ENCODE assay signal across 1 cellular context in the genomic region with DNA sequence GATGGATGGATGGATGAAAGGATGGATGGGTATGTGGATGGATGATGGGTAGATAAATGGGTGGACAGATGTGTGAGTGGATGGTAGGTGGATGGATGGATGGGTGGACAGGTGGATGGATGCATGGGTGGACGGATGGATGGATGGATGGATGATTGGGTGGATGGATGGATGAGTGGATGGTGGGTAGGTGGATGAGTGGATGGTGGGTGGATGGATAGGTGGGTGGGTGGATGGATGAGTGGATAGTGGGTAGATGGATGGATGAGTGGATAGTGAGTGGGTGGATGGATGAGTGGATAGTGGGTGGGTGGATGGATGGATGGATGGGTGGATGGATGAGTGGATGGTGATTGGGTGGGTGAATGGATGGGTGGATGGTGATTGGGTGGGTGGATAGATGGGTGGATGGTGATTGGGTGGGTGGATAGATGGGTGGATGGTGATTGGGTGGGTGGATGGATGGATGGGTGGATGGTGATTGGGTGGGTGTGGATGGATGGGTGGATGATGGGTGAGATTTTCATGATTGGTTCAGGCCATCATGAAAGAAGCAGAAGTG.
TF ChIP-seq lines count a peak whose summit lies in the region.

No MANE protein-coding gene starts in this region.

TF ChIP-seq in K562, 482 proteins besides CTCF, POLR2A, EP300 and RAD21 (continued from another document and continues in another):
- TF ChIP-seq, protein P1, sequence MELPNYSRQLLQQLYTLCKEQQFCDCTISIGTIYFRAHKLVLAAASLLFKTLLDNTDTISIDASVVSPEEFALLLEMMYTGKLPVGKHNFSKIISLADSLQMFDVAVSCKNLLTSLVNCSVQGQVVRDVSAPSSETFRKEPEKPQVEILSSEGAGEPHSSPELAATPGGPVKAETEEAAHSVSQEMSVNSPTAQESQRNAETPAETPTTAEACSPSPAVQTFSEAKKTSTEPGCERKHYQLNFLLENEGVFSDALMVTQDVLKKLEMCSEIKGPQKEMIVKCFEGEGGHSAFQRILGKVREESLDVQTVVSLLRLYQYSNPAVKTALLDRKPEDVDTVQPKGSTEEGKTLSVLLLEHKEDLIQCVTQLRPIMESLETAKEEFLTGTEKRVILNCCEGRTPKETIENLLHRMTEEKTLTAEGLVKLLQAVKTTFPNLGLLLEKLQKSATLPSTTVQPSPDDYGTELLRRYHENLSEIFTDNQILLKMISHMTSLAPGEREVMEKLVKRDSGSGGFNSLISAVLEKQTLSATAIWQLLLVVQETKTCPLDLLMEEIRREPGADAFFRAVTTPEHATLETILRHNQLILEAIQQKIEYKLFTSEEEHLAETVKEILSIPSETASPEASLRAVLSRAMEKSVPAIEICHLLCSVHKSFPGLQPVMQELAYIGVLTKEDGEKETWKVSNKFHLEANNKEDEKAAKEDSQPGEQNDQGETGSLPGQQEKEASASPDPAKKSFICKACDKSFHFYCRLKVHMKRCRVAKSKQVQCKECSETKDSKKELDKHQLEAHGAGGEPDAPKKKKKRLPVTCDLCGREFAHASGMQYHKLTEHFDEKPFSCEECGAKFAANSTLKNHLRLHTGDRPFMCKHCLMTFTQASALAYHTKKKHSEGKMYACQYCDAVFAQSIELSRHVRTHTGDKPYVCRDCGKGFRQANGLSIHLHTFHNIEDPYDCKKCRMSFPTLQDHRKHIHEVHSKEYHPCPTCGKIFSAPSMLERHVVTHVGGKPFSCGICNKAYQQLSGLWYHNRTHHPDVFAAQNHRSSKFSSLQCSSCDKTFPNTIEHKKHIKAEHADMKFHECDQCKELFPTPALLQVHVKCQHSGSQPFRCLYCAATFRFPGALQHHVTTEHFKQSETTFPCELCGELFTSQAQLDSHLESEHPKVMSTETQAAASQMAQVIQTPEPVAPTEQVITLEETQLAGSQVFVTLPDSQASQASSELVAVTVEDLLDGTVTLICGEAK (IDR thresholded peaks at IDR 0.05) = no peak
- TF ChIP-seq, protein P1 (CRISPR knock-in tag; IDR thresholded peaks at IDR 0.05) = no peak
- TF ChIP-seq ZNF551 (CRISPR knock-in tag; IDR thresholded peaks at IDR 0.05) (no peak), ASH1L (IDR thresholded peaks at IDR 0.05; ENCODE audit: borderline replicate concordance, low read depth, partially characterized antibody) (peak; percentile 57), FOXM1 (IDR thresholded peaks at IDR 0.05; ENCODE audit: low read depth) (no peak), FOXM1 (CRISPR knock-in tag; IDR thresholded peaks at IDR 0.05; ENCODE audit: low read depth) (no peak), CTBP1 (IDR thresholded peaks at IDR 0.05; ENCODE audit: borderline replicate concordance) (peak; percentile 39; the same call in 1 of the 2 replicates), BCOR (IDR thresholded peaks at IDR 0.05) (no peak), SUPT5H (IDR thresholded peaks at IDR 0.05) (peak; percentile 58), FOXK1 (CRISPR knock-in tag; IDR thresholded peaks at IDR 0.05; ENCODE audit: borderline replicate concordance) (no peak), POLR3G (IDR thresholded peaks at IDR 0.05; ENCODE audit: extremely low read depth, insufficient read length, insufficient replicate concordance) (no peak), NCOR1 (IDR thresholded peaks at IDR 0.05) (no peak), EHMT2 (IDR thresholded peaks at IDR 0.05) (peak; percentile 87), ATF7 (IDR thresholded peaks at IDR 0.05) (no peak), ZNF785 (CRISPR knock-in tag; IDR thresholded peaks at IDR 0.05) (no peak), NFYB (IDR thresholded peaks at IDR 0.05; ENCODE audit: extremely low read depth, insufficient read length) (peak; percentile 6), MCM3 (IDR thresholded peaks at IDR 0.05) (peak; percentile 62; the same call in 1 of the 2 replicates), KDM1A (IDR thresholded peaks at IDR 0.05) (peak; percentile 36 to 66; a peak in 3 of 4 replicates), ZNF24 (IDR thresholded peaks at IDR 0.05) (no peak), KDM2B (CRISPR knock-in tag; IDR thresholded peaks at IDR 0.05) (no peak), OTX1 (CRISPR knock-in tag; IDR thresholded peaks at IDR 0.05) (peak; percentile 58; the same call in 1 of the 2 replicates), ZBTB17 (CRISPR knock-in tag; IDR thresholded peaks at IDR 0.05) (no peak), DNMT1 (IDR thresholded peaks at IDR 0.05) (no peak), ZNF77 (CRISPR knock-in tag; IDR thresholded peaks at IDR 0.05) (no peak), CBX3 (IDR thresholded peaks at IDR 0.05; ENCODE audit: borderline replicate concordance in 1 of 2, low read length in 2 of 2) (no peak), EGR1 (conservative IDR thresholded peaks at IDR 0.05) (peak; percentile 84), KDM5B (IDR thresholded peaks at IDR 0.05; ENCODE audit: insufficient replicate concordance, low read depth, low read length) (no peak), TEAD1 (CRISPR knock-in tag; IDR thresholded peaks at IDR 0.05) (no peak)
- TF ChIP-seq, protein P2, sequence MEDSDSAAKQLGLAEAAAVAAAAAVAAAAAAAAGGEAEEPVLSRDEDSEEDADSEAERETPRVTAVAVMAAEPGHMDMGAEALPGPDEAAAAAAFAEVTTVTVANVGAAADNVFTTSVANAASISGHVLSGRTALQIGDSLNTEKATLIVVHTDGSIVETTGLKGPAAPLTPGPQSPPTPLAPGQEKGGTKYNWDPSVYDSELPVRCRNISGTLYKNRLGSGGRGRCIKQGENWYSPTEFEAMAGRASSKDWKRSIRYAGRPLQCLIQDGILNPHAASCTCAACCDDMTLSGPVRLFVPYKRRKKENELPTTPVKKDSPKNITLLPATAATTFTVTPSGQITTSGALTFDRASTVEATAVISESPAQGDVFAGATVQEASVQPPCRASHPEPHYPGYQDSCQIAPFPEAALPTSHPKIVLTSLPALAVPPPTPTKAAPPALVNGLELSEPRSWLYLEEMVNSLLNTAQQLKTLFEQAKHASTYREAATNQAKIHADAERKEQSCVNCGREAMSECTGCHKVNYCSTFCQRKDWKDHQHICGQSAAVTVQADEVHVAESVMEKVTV (CRISPR knock-in tag; IDR thresholded peaks at IDR 0.05) = no peak
- TF ChIP-seq, protein P3, sequence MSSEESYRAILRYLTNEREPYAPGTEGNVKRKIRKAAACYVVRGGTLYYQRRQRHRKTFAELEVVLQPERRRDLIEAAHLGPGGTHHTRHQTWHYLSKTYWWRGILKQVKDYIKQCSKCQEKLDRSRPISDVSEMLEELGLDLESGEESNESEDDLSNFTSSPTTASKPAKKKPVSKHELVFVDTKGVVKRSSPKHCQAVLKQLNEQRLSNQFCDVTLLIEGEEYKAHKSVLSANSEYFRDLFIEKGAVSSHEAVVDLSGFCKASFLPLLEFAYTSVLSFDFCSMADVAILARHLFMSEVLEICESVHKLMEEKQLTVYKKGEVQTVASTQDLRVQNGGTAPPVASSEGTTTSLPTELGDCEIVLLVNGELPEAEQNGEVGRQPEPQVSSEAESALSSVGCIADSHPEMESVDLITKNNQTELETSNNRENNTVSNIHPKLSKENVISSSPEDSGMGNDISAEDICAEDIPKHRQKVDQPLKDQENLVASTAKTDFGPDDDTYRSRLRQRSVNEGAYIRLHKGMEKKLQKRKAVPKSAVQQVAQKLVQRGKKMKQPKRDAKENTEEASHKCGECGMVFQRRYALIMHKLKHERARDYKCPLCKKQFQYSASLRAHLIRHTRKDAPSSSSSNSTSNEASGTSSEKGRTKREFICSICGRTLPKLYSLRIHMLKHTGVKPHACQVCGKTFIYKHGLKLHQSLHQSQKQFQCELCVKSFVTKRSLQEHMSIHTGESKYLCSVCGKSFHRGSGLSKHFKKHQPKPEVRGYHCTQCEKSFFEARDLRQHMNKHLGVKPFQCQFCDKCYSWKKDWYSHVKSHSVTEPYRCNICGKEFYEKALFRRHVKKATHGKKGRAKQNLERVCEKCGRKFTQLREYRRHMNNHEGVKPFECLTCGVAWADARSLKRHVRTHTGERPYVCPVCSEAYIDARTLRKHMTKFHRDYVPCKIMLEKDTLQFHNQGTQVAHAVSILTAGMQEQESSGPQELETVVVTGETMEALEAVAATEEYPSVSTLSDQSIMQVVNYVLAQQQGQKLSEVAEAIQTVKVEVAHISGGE (CRISPR knock-in tag; IDR thresholded peaks at IDR 0.05) = no peak
- TF ChIP-seq, protein P4, sequence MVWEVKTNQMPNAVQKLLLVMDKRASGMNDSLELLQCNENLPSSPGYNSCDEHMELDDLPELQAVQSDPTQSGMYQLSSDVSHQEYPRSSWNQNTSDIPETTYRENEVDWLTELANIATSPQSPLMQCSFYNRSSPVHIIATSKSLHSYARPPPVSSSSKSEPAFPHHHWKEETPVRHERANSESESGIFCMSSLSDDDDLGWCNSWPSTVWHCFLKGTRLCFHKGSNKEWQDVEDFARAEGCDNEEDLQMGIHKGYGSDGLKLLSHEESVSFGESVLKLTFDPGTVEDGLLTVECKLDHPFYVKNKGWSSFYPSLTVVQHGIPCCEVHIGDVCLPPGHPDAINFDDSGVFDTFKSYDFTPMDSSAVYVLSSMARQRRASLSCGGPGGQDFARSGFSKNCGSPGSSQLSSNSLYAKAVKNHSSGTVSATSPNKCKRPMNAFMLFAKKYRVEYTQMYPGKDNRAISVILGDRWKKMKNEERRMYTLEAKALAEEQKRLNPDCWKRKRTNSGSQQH (CRISPR knock-in tag; IDR thresholded peaks at IDR 0.05) = 0 out of 2 replicates have a peak, but pooled peaks have one; percentile 23
- TF ChIP-seq, protein P5, sequence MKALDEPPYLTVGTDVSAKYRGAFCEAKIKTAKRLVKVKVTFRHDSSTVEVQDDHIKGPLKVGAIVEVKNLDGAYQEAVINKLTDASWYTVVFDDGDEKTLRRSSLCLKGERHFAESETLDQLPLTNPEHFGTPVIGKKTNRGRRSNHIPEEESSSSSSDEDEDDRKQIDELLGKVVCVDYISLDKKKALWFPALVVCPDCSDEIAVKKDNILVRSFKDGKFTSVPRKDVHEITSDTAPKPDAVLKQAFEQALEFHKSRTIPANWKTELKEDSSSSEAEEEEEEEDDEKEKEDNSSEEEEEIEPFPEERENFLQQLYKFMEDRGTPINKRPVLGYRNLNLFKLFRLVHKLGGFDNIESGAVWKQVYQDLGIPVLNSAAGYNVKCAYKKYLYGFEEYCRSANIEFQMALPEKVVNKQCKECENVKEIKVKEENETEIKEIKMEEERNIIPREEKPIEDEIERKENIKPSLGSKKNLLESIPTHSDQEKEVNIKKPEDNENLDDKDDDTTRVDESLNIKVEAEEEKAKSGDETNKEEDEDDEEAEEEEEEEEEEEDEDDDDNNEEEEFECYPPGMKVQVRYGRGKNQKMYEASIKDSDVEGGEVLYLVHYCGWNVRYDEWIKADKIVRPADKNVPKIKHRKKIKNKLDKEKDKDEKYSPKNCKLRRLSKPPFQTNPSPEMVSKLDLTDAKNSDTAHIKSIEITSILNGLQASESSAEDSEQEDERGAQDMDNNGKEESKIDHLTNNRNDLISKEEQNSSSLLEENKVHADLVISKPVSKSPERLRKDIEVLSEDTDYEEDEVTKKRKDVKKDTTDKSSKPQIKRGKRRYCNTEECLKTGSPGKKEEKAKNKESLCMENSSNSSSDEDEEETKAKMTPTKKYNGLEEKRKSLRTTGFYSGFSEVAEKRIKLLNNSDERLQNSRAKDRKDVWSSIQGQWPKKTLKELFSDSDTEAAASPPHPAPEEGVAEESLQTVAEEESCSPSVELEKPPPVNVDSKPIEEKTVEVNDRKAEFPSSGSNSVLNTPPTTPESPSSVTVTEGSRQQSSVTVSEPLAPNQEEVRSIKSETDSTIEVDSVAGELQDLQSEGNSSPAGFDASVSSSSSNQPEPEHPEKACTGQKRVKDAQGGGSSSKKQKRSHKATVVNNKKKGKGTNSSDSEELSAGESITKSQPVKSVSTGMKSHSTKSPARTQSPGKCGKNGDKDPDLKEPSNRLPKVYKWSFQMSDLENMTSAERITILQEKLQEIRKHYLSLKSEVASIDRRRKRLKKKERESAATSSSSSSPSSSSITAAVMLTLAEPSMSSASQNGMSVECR (CRISPR knock-in tag; IDR thresholded peaks at IDR 0.05) = no peak
- TF ChIP-seq, protein P6, sequence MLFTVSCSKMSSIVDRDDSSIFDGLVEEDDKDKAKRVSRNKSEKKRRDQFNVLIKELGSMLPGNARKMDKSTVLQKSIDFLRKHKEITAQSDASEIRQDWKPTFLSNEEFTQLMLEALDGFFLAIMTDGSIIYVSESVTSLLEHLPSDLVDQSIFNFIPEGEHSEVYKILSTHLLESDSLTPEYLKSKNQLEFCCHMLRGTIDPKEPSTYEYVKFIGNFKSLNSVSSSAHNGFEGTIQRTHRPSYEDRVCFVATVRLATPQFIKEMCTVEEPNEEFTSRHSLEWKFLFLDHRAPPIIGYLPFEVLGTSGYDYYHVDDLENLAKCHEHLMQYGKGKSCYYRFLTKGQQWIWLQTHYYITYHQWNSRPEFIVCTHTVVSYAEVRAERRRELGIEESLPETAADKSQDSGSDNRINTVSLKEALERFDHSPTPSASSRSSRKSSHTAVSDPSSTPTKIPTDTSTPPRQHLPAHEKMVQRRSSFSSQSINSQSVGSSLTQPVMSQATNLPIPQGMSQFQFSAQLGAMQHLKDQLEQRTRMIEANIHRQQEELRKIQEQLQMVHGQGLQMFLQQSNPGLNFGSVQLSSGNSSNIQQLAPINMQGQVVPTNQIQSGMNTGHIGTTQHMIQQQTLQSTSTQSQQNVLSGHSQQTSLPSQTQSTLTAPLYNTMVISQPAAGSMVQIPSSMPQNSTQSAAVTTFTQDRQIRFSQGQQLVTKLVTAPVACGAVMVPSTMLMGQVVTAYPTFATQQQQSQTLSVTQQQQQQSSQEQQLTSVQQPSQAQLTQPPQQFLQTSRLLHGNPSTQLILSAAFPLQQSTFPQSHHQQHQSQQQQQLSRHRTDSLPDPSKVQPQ (CRISPR knock-in tag; IDR thresholded peaks at IDR 0.05; ENCODE audit: borderline replicate concordance) = no peak
- TF ChIP-seq, protein P7, sequence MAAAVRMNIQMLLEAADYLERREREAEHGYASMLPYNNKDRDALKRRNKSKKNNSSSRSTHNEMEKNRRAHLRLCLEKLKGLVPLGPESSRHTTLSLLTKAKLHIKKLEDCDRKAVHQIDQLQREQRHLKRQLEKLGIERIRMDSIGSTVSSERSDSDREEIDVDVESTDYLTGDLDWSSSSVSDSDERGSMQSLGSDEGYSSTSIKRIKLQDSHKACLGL (CRISPR knock-in tag; IDR thresholded peaks at IDR 0.05; ENCODE audit: borderline replicate concordance, poor library complexity, severe bottlenecking) = no peak
